Comparison of ENCODE assay signal across 10 cellular contexts in genomic region chr7:57867884-57868701, GRCh38.
A peak's percentile ranks its signal among the peaks of the same experiment; 100 is the strongest.
DNase-seq lines count a peak whose midpoint lies in the region; ATAC-seq, FAIRE-seq and TF ChIP-seq lines count a peak whose summit lies in the region.
"Had no signal": no experiment of that assay in that cellular context is flagged by ENCODE, and none has a peak within 500 bp of the region (broad histone marks: within the 10 kb centered on the region; RNA-seq: fewer than 3 reads in every experiment).

No MANE protein-coding gene starts in this region.

- intact Hi-C loops in dorsolateral prefrontal cortex (cut with DNase I) (no loop called here), psoas muscle (cut with DNase I) (no loop called here), lower leg skin (cut with DNase I; ENCODE audit: low total_unique reads) (no loop called here)

- no peak for ATAC-seq in psoas muscle
- no peak for ATAC-seq in HG03520 (IDR thresholded peaks at IDR 0.05; ENCODE audit: unreplicated experiment)
- no peak for ATAC-seq in effector memory CD8-positive, alpha-beta T cell (replicated peaks)

- no peak for FAIRE-seq in D721Med (lab: Jason Lieb, UNC)

- H3K27me3 ChIP-seq in dorsolateral prefrontal cortex (peaks cover 0 to 66% (median 24%) of the 10 kb centered on the region in 45 donors), psoas muscle (ENCODE audit: insufficient read depth in 3 of 3, low read length in 2 of 3) (peaks cover 3 to 45% (median 9%) of the 10 kb centered on the region in 3 donors)

- peaks cover 0 to 3% of the 10 kb centered on the region in 2 donors for H3K4me1 Mint-ChIP-seq in effector memory CD8-positive, alpha-beta T cell (ENCODE audit: low read depth in 2 of 2)

- H3K4me3 ChIP-seq in dorsolateral prefrontal cortex (peak overlapping the region in 38 of 59 donors; percentile 11 to 56 (median 36)), psoas muscle (peak overlapping the region; percentile 54), lower leg skin (ENCODE audit: low read depth, poor library complexity, severe bottlenecking) (no peak overlapping the region)

- no peaks in the 10 kb centered on the region for H3K9me3 ChIP-seq in psoas muscle

- peak; percentile 21 for TF ChIP-seq CTCF in D721Med (IDR thresholded peaks at IDR 0.05; ENCODE audit: insufficient read depth, missing control alignments)
- TF ChIP-seq CTCF in dorsolateral prefrontal cortex (IDR thresholded peaks at IDR 0.05 in 54 of 56, conservative IDR thresholded peaks at IDR 0.05 in 2 of 56; ENCODE audit: low read depth in 1 of 56, partially characterized antibody in 56 of 56), result no peak
- TF ChIP-seq CTCF in psoas muscle (IDR thresholded peaks at IDR 0.05), result no peak
- TF ChIP-seq CTCF in lower leg skin (IDR thresholded peaks at IDR 0.05), result no peak

- H3K27ac Mint-ChIP-seq in effector memory CD8-positive, alpha-beta T cell, result no peak overlapping the region

- H3K27me3 Mint-ChIP-seq in effector memory CD8-positive, alpha-beta T cell, result peaks cover 19 to 27% of the 10 kb centered on the region in 2 donors

- H3K4me1 ChIP-seq in psoas muscle, result no peaks in the 10 kb centered on the region

- H3K36me3 Mint-ChIP-seq in effector memory CD8-positive, alpha-beta T cell (ENCODE audit: insufficient read depth), result no peaks in the 10 kb centered on the region

- no peak overlapping the region for H3K27ac ChIP-seq in dorsolateral prefrontal cortex
- H3K27ac ChIP-seq in psoas muscle, result no peak overlapping the region

- no peaks in the 10 kb centered on the region for H3K36me3 ChIP-seq in psoas muscle (ENCODE audit: insufficient read depth in 1 of 2, low read depth in 1 of 2)

- DNase-seq in D721Med (ENCODE audit: insufficient read length, low spot score), result no peak
- DNase-seq in NCI-H1105 treated with DMSO at 0.1 percent for 48 hours (lab: John Stamatoyannopoulos, UW), result peak; percentile 84
- peak in 2 of 10 donors; percentile 9 to 46 for DNase-seq in dorsolateral prefrontal cortex
- peak; percentile 21 to 32 for DNase-seq in psoas muscle
- no peak for DNase-seq in NCI-H1694 (lab: John Stamatoyannopoulos, UW)
- no peak for DNase-seq in lower leg skin (ENCODE audit: low spot score in 2 of 2)
- DNase-seq in effector memory CD8-positive, alpha-beta T cell, result no peak
- DNase-seq: activated T-cell treated with anti-CD3 and anti-CD28 coated beads for 4 hours, NCI-H446 treated with DMSO at 0.1 percent for 48 hours had no signal

- 8 to 31% (median 13%) methylated on average over 80 to 84 of the region's 84 CpGs for WGBS in psoas muscle, 3 donors
- WGBS in lower leg skin, 2 donors, result 7 to 10% methylated on average over 84 of the region's 84 CpGs

- peaks cover 0 to 6% of the 10 kb centered on the region in 2 donors for H3K9me3 Mint-ChIP-seq in effector memory CD8-positive, alpha-beta T cell

- no peak overlapping the region for H3K4me3 Mint-ChIP-seq in effector memory CD8-positive, alpha-beta T cell

- TF ChIP-seq POLR2A in lower leg skin (IDR thresholded peaks at IDR 0.05), result no peak

Comparison
In these comparisons a context has a peak if more than half of its experiments do, and no peak if none do; other contexts are left out.
1. DNase-seq: peak in NCI-H1105 treated with DMSO at 0.1 percent for 48 hours (single experiment) and psoas muscle (2 of 2); none in D721Med (single experiment), NCI-H1694 (single experiment), lower leg skin (0 of 2) and effector memory CD8-positive, alpha-beta T cell (0 of 3).